ENCODE assay signal across 12 cellular contexts in genomic region chr9:81573415-81574321, GRCh38.
"Had no signal": no experiment of that assay in that cellular context is flagged by ENCODE, and none has a peak within 500 bp of the region (broad histone marks: within the 10 kb centered on the region; RNA-seq: fewer than 3 reads in every experiment).

No MANE protein-coding gene starts in this region.

- H3K9me3 Mint-ChIP-seq: naive thymus-derived CD8-positive, alpha-beta T cell; stimulated activated naive CD8-positive, alpha-beta T cell treated with anti-CD3 and anti-CD28 coated beads, Interleukin-15, amount 100 ng/mL, for 72 hours had no signal

- ATAC-seq: left lung; naive thymus-derived CD8-positive, alpha-beta T cell; stimulated activated naive CD8-positive, alpha-beta T cell treated with anti-CD3 and anti-CD28 coated beads, Interleukin-15, amount 100 ng/mL, for 72 hours; upper lobe of right lung had no signal

- H3K27ac ChIP-seq: left lung, sigmoid colon, upper lobe of right lung had no signal

- H3K27me3 ChIP-seq: left lung, sigmoid colon, upper lobe of right lung had no signal

- H3K36me3 ChIP-seq: left lung, sigmoid colon, upper lobe of right lung had no signal

- DNase-seq: activated CD4-positive, alpha-beta T cell treated with anti-CD3 and anti-CD28 coated beads for 1 hour; activated CD4-positive, alpha-beta T cell treated with anti-CD3 and anti-CD28 coated beads, Interleukin-2, amount 50 U/mL, for 4 hours; activated naive CD4-positive, alpha-beta T cell; activated T-cell treated with anti-CD3 and anti-CD28 coated beads for 4 hours; aorta; left lung; naive thymus-derived CD8-positive, alpha-beta T cell; sigmoid colon; stimulated activated CD4-positive, alpha-beta T cell treated with anti-CD3 and anti-CD28 coated beads, Interleukin-1b, Interleukin-23, amount 100 ng/mL, for 48 hours; stimulated activated naive CD8-positive, alpha-beta T cell treated with anti-CD3 and anti-CD28 coated beads, Interleukin-15, amount 100 ng/mL, for 72 hours; T-helper 9 cell; upper lobe of right lung had no signal

- H3K4me3 Mint-ChIP-seq: naive thymus-derived CD8-positive, alpha-beta T cell; stimulated activated naive CD8-positive, alpha-beta T cell treated with anti-CD3 and anti-CD28 coated beads, Interleukin-15, amount 100 ng/mL, for 72 hours had no signal

- H3K27ac Mint-ChIP-seq: naive thymus-derived CD8-positive, alpha-beta T cell; stimulated activated naive CD8-positive, alpha-beta T cell treated with anti-CD3 and anti-CD28 coated beads, Interleukin-15, amount 100 ng/mL, for 72 hours had no signal

- H3K4me1 Mint-ChIP-seq: naive thymus-derived CD8-positive, alpha-beta T cell; stimulated activated naive CD8-positive, alpha-beta T cell treated with anti-CD3 and anti-CD28 coated beads, Interleukin-15, amount 100 ng/mL, for 72 hours had no signal

- H3K4me3 ChIP-seq: left lung, sigmoid colon, upper lobe of right lung had no signal

- H3K4me1 ChIP-seq: left lung, sigmoid colon, upper lobe of right lung had no signal

- H3K36me3 Mint-ChIP-seq: naive thymus-derived CD8-positive, alpha-beta T cell had no signal

- H3K27me3 Mint-ChIP-seq: naive thymus-derived CD8-positive, alpha-beta T cell; stimulated activated naive CD8-positive, alpha-beta T cell treated with anti-CD3 and anti-CD28 coated beads, Interleukin-15, amount 100 ng/mL, for 72 hours had no signal

- H3K9me3 ChIP-seq: left lung, sigmoid colon, upper lobe of right lung had no signal
